In genomic region chr6:169156108-169156821, GRCh38 we compare ENCODE assay signal across 21 cellular contexts.
DNase-seq lines count a peak whose midpoint lies in the region; ATAC-seq and TF ChIP-seq lines count a peak whose summit lies in the region.
"Had no signal": no experiment of that assay in that cellular context is flagged by ENCODE, and none has a peak within 500 bp of the region (broad histone marks: within the 10 kb centered on the region; RNA-seq: fewer than 3 reads in every experiment).

No MANE protein-coding gene starts in this region.

- no peak for TF ChIP-seq EP300 in SK-N-SH (IDR thresholded peaks at IDR 0.05; ENCODE audit: borderline replicate concordance in 1 of 2, low read depth in 1 of 2, low read length in 1 of 2)

- CTCF ChIA-PET in SK-N-SH (lab: Yijun Ruan, JAX), result no interaction called here

- no peak overlapping the region for H3K27ac ChIP-seq in SK-N-SH (ENCODE audit: low read depth in 2 of 2, low read length in 1 of 2)
- H3K27ac ChIP-seq: 22Rv1, pancreas, thyroid gland had no signal

- no peaks in the 10 kb centered on the region for H3F3A ChIP-seq in SK-N-SH (replicated peaks; ENCODE audit: insufficient read depth)

- ATAC-seq in SK-N-SH treated with all-trans-retinoic acid at 6 μM for 48 hours (no peak), HG02678 (IDR thresholded peaks at IDR 0.05; ENCODE audit: unreplicated experiment) (no peak)
- ATAC-seq: pancreas had no signal

- no peaks in the 10 kb centered on the region for H3K27me3 ChIP-seq in SK-N-SH (ENCODE audit: insufficient read depth)
- H3K27me3 ChIP-seq: ascending aorta, pancreas, thyroid gland had no signal

- POLR2A ChIA-PET in SK-N-SH (lab: Yijun Ruan, JAX), result no interaction called here

- no peaks in the 10 kb centered on the region for H3K9me2 ChIP-seq in SK-N-SH

- H3K36me3 ChIP-seq in SK-N-SH (replicated peaks in 1 of 2; ENCODE audit: control insufficient read depth in 1 of 2, insufficient read depth in 2 of 2, low read length in 1 of 2), result no peaks in the 10 kb centered on the region
- H3K36me3 ChIP-seq: ascending aorta, pancreas, thyroid gland had no signal

- no peak overlapping the region for H3K9ac ChIP-seq in SK-N-SH

- no peak for TF ChIP-seq RAD21 in SK-N-SH (IDR thresholded peaks at IDR 0.05; ENCODE audit: low read length)

- 69% methylated on average over 18 of the region's 18 CpGs for WGBS in SK-N-SH (ENCODE audit: low lambda C conversion rate)

- TF ChIP-seq CTCF in SK-N-SH (IDR thresholded peaks at IDR 0.05), result no peak
- no peak for TF ChIP-seq CTCF in choroid plexus epithelial cell (conservative IDR thresholded peaks at IDR 0.05; ENCODE audit: low read depth, low read length)

- H3K4me2 ChIP-seq in SK-N-SH, result no peak overlapping the region

- no peaks in the 10 kb centered on the region for H3K79me2 ChIP-seq in SK-N-SH (ENCODE audit: insufficient read depth)

- H3K4me3 ChIP-seq in SK-N-SH (ENCODE audit: low read depth in 2 of 2, low read length in 1 of 2), result no peak overlapping the region
- H3K4me3 ChIP-seq in choroid plexus epithelial cell (ENCODE audit: low read depth, low read length), result no peak overlapping the region
- H3K4me3 ChIP-seq: ascending aorta, pancreas, thyroid gland had no signal

- peak overlapping the region; percentile 45; the same call in 1 of the 2 replicates for H2AFZ ChIP-seq in SK-N-SH (ENCODE audit: low read depth)

- peak; percentile 11 for DNase-seq in SK-N-SH
- peak; percentile 75 for DNase-seq in choroid plexus epithelial cell (ENCODE audit: low read depth)
- peak; percentile 65 for DNase-seq in iris pigment epithelial cell (ENCODE audit: low read depth)
- DNase-seq in ureter (ENCODE audit: low spot score), result peak; percentile 30
- DNase-seq in RKO (ENCODE audit: low spot score), result no peak
- no peak for DNase-seq in activated CD4-positive, alpha-beta T cell treated with anti-CD3 and anti-CD28 coated beads for 1 hour
- DNase-seq: activated CD4-positive, CD25-positive, alpha-beta regulatory T cell treated with anti-CD3 and anti-CD28 coated beads, Interleukin-2, amount 50 U/mL, for 72 hours; hypothalamus; KBM-7; NCI-H1048; NCI-H2081 treated with DMSO at 0.1 percent for 48 hours; NCI-H524 treated with DMSO at 0.1 percent for 48 hours; pancreas; SHP77 treated with DMSO at 0.1 percent for 48 hours; small intestine; stimulated activated CD4-positive, alpha-beta T cell treated with anti-CD3 and anti-CD28 coated beads, Interleukin-4, amount 100 ng/mL, for 4 hours; thyroid gland had no signal

- no peaks in the 10 kb centered on the region for H4K20me1 ChIP-seq in SK-N-SH (ENCODE audit: insufficient read depth)

- no peaks in the 10 kb centered on the region for H3K4me1 ChIP-seq in SK-N-SH (ENCODE audit: control insufficient read depth in 1 of 2, insufficient read depth in 2 of 2, low read depth in 1 of 2, low read length in 1 of 2)
- H3K4me1 ChIP-seq: pancreas had no signal

- H3K9me3 ChIP-seq in SK-N-SH, result no peaks in the 10 kb centered on the region
- H3K9me3 ChIP-seq: ascending aorta, pancreas, thyroid gland had no signal

TF ChIP-seq in SK-N-SH, 30 proteins besides CTCF, POLR2A, EP300 and RAD21 (continues in another document):
- TF ChIP-seq GATA2 (CRISPR knock-in tag; IDR thresholded peaks at IDR 0.05) (no peak), FOXM1 (IDR thresholded peaks at IDR 0.05; ENCODE audit: low read depth) (no peak), POLR2AphosphoS5 (IDR thresholded peaks at IDR 0.05; ENCODE audit: low read depth, low read length) (no peak), NRF1 (IDR thresholded peaks at IDR 0.05; ENCODE audit: low read depth, low read length) (no peak), CHD2 (IDR thresholded peaks at IDR 0.05; ENCODE audit: low read length, partially characterized antibody) (no peak), MAX (IDR thresholded peaks at IDR 0.05; ENCODE audit: low read depth) (no peak), NFIC (IDR thresholded peaks at IDR 0.05; ENCODE audit: borderline replicate concordance) (no peak), IRF3 (IDR thresholded peaks at IDR 0.05; ENCODE audit: low read depth, low read length) (no peak), JUND (IDR thresholded peaks at IDR 0.05) (no peak), TAF1 (IDR thresholded peaks at IDR 0.05; ENCODE audit: borderline replicate concordance, low read depth, low read length) (no peak), RFX5 (IDR thresholded peaks at IDR 0.05; ENCODE audit: low read length) (no peak), USF1 (IDR thresholded peaks at IDR 0.05; ENCODE audit: borderline replicate concordance, low read depth) (no peak), TEAD4 (IDR thresholded peaks at IDR 0.05; ENCODE audit: borderline replicate concordance, insufficient read depth) (no peak), ELF1 (IDR thresholded peaks at IDR 0.05) (no peak), SIN3A (IDR thresholded peaks at IDR 0.05; ENCODE audit: borderline replicate concordance, low read depth, low read length) (no peak), TCF12 (IDR thresholded peaks at IDR 0.05) (no peak)

TF ChIP-seq in SK-N-SH treated with all-trans-retinoic acid at 6 μM for 48 hours, 23 proteins besides CTCF, POLR2A, EP300 and RAD21:
- TF ChIP-seq TOX (CRISPR knock-in tag; IDR thresholded peaks at IDR 0.05; ENCODE audit: borderline replicate concordance), result no peak
- TF ChIP-seq PPARA (CRISPR knock-in tag; IDR thresholded peaks at IDR 0.05; ENCODE audit: borderline replicate concordance), result no peak
- no peak for TF ChIP-seq ESRRG (CRISPR knock-in tag; IDR thresholded peaks at IDR 0.05)
- TF ChIP-seq GLIS3 (CRISPR knock-in tag; IDR thresholded peaks at IDR 0.05), result no peak
- no peak for TF ChIP-seq PATZ1 (CRISPR knock-in tag; IDR thresholded peaks at IDR 0.05; ENCODE audit: borderline replicate concordance)
- no peak for TF ChIP-seq BACH2 (CRISPR knock-in tag; IDR thresholded peaks at IDR 0.05; ENCODE audit: borderline replicate concordance)
- TF ChIP-seq RARB (CRISPR knock-in tag; IDR thresholded peaks at IDR 0.05), result no peak
- TF ChIP-seq ZC3H10 (CRISPR knock-in tag; IDR thresholded peaks at IDR 0.05), result no peak
- TF ChIP-seq ZFP3 (CRISPR knock-in tag; IDR thresholded peaks at IDR 0.05), result no peak
- TF ChIP-seq TCF4 (CRISPR knock-in tag; IDR thresholded peaks at IDR 0.05; ENCODE audit: borderline replicate concordance), result no peak
- TF ChIP-seq POU6F1 (CRISPR knock-in tag; IDR thresholded peaks at IDR 0.05; ENCODE audit: borderline replicate concordance, low read depth), result no peak

Comparison
In these comparisons a context has a peak if more than half of its experiments do, and no peak if none do; other contexts are left out.
1. DNase-seq: peak in SK-N-SH (single experiment), choroid plexus epithelial cell (single experiment), iris pigment epithelial cell (single experiment) and ureter (single experiment); none in RKO (single experiment) and activated CD4-positive, alpha-beta T cell treated with anti-CD3 and anti-CD28 coated beads for 1 hour (single experiment).